In genomic region chr15:40909662-40910625, GRCh38 we compare ENCODE assay signal across 11 cellular contexts. TPM values are rescaled to one million over a fixed set of nuclear protein-coding genes. Genes with fewer than 3 reads are reported as not detected.
DNase-seq lines count a peak whose midpoint lies in the region; ATAC-seq and TF ChIP-seq lines count a peak whose summit lies in the region.
"Had no signal": no experiment of that assay in that cellular context is flagged by ENCODE, and none has a peak within 500 bp of the region (broad histone marks: within the 10 kb centered on the region; RNA-seq: fewer than 3 reads in every experiment).

No MANE protein-coding gene starts in this region.

- ATAC-seq in T-cell (replicated peaks in 1 of 4) (no peak), HG03039 (IDR thresholded peaks at IDR 0.05; ENCODE audit: unreplicated experiment) (no peak), HG03442 (IDR thresholded peaks at IDR 0.05; ENCODE audit: unreplicated experiment) (no peak)

- TF ChIP-seq CTCF in type B pancreatic cell (conservative IDR thresholded peaks at IDR 0.05): no peak

- no peak for DNase-seq in activated naive CD4-positive, alpha-beta T cell treated with Interleukin-2 at 50 U/mL for 16 hours
- DNase-seq in T-cell (no peak), iris pigment epithelial cell (ENCODE audit: low read depth) (peak; percentile 49), type B pancreatic cell (ENCODE audit: extremely low spot score, unreplicated experiment) (no peak), NCI-H1694 (lab: John Stamatoyannopoulos, UW) (no peak)
- DNase-seq: effector memory CD4-positive, alpha-beta T cell; NCI-H2081; RPMI8226 had no signal

- peak overlapping the region; percentile 72 for H3K27ac Mint-ChIP-seq in activated naive CD4-positive, alpha-beta T cell treated with anti-CD3 and anti-CD28 coated beads, Interleukin-2, amount 50 U/mL, for 24 hours
- peak overlapping the region; percentile 61 to 93 for H3K27ac Mint-ChIP-seq in T-cell
- H3K27ac Mint-ChIP-seq in type B pancreatic cell: peak overlapping the region; percentile 31

- no peaks in the 10 kb centered on the region for H3K27me3 Mint-ChIP-seq in activated naive CD4-positive, alpha-beta T cell treated with anti-CD3 and anti-CD28 coated beads, Interleukin-2, amount 50 U/mL, for 24 hours
- H3K27me3 Mint-ChIP-seq in T-cell: no peaks in the 10 kb centered on the region
- no peaks in the 10 kb centered on the region for H3K27me3 Mint-ChIP-seq in type B pancreatic cell

- H3K9me3 Mint-ChIP-seq in activated naive CD4-positive, alpha-beta T cell treated with anti-CD3 and anti-CD28 coated beads, Interleukin-2, amount 50 U/mL, for 24 hours: no peaks in the 10 kb centered on the region
- H3K9me3 Mint-ChIP-seq in T-cell (no peaks in the 10 kb centered on the region), type B pancreatic cell (no peaks in the 10 kb centered on the region)

- CTCF ChIA-PET in T-cell (lab: Charles Lee): interaction anchor here (0.6 to 1.1 kb wide), 3 partner anchors 15 to 275 kb away, joined by 3 to 4 read pairs (median 3); no protein-coding TSS in a partner anchor

- POLR2A ChIA-PET in T-cell (lab: Charles Lee): interaction anchor here in 1 of 2 donors (0.7 kb wide), 1 partner anchor 444 kb away, joined by 6 read pairs; no protein-coding TSS in a partner anchor

- H3K4me3 Mint-ChIP-seq in activated naive CD4-positive, alpha-beta T cell treated with anti-CD3 and anti-CD28 coated beads, Interleukin-2, amount 50 U/mL, for 24 hours: no peak overlapping the region
- H3K4me3 Mint-ChIP-seq in T-cell (no peak overlapping the region), type B pancreatic cell (no peak overlapping the region)

- peaks cover 12% of the 10 kb centered on the region for H3K4me1 Mint-ChIP-seq in activated naive CD4-positive, alpha-beta T cell treated with anti-CD3 and anti-CD28 coated beads, Interleukin-2, amount 50 U/mL, for 24 hours
- peaks cover 10 to 22% (median 17%) of the 10 kb centered on the region in 3 donors for H3K4me1 Mint-ChIP-seq in T-cell
- peaks cover 26% of the 10 kb centered on the region for H3K4me1 Mint-ChIP-seq in type B pancreatic cell (ENCODE audit: unreplicated experiment)

- H3K36me3 Mint-ChIP-seq in activated naive CD4-positive, alpha-beta T cell treated with anti-CD3 and anti-CD28 coated beads, Interleukin-2, amount 50 U/mL, for 24 hours: no peaks in the 10 kb centered on the region
- no peaks in the 10 kb centered on the region for H3K36me3 Mint-ChIP-seq in T-cell
- no peaks in the 10 kb centered on the region for H3K36me3 Mint-ChIP-seq in type B pancreatic cell

RNA-seq across cellular contexts. Expression of gene VPS18, which starts 15.7 kb away (rescaled TPM):
- 10 to 100 TPM; 16.2 to 23.4 (median 21.3) TPM for total RNA-seq in T-cell
- 25.6 and 37.2 TPM in 2 replicates for total RNA-seq in type B pancreatic cell (ENCODE audit: low replicate concordance)

RNA-seq across cellular contexts. Expression of gene DLL4, which starts 19.2 kb away (rescaled TPM):
- under 1 TPM in 3 of 5 donors, not detected in 2; 0.12 to 0.25 (median 0.13) TPM for total RNA-seq in T-cell
- 2.9 and 5.9 TPM in 2 replicates for total RNA-seq in type B pancreatic cell (ENCODE audit: low replicate concordance)

RNA-seq across cellular contexts. Expression of gene RHOV, which starts 35.9 kb away (rescaled TPM):
- total RNA-seq in T-cell (not detected), type B pancreatic cell (ENCODE audit: low replicate concordance) (19.3 and 43.3 TPM in 2 replicates)

RNA-seq across cellular contexts. Expression of gene CHAC1, which starts 43.3 kb away (rescaled TPM):
- 1 to 10 TPM in 4 of 5 donors, under 1 TPM in 1; 0.44 to 7.5 (median 7.2) TPM for total RNA-seq in T-cell
- total RNA-seq in type B pancreatic cell (ENCODE audit: low replicate concordance): 7.8 and 12.9 TPM in 2 replicates

Comparison
In these comparisons a context has a peak if more than half of its experiments do, and no peak if none do; other contexts are left out.
1. RNA of gene RHOV, which starts 35.9 kb away (total RNA-seq): 19.3 to 43.3 TPM in type B pancreatic cell; not detected in T-cell; every median in the first group is over 10 times any median in the second.
2. Peak in every context shown above with its lines, with median percentiles within 50 percentile points of each other: H3K27ac Mint-ChIP-seq.